10 cellular contexts compared by ENCODE assay signal in the genomic region with DNA sequence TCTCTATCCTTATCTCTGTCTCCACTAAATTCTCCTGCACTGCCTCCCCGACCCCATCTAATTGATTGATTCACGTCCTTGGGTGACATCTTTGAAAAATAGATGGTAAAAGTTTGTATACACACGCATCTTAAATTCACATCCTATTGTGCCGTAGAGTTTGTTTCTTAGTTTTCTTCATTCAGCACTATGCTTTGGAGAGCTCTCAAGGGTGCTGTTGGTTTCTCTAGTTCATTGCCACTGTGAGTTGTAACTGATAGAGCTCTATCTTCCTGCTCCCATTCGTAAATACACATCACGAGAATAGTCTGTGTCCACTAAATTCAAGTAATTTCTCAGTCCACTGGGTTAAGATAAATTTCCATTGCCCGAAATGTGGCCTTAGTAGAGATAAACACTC.
"Had no signal": no experiment of that assay in that cellular context is flagged by ENCODE, and none has a peak within 500 bp of the region (broad histone marks: within the 10 kb centered on the region; RNA-seq: fewer than 3 reads in every experiment).

No MANE protein-coding gene starts in this region.

- H3K4me3 ChIP-seq: GM23338, K562 had no signal

- H3K4me3 Mint-ChIP-seq: GM23338, H9, HFFc6 had no signal

- DNase-seq: H9, HCEC 1CT, HFFc6, IMR-90, KG1 had no signal

- H3K4me1 Mint-ChIP-seq: GM23338, H9 had no signal

- ATAC-seq: GM23338, K562 had no signal

- H3K27ac Mint-ChIP-seq: GM23338, H9, HFFc6 had no signal

- H3K9me3 Mint-ChIP-seq: H9 had no signal

- H2AFZ ChIP-seq: GM23338 had no signal

- H3K4me2 ChIP-seq: GM23338 had no signal

- FAIRE-seq: H1, H54, HTR-8/SVneo, K562 had no signal
